Comparison of ENCODE assay signal across 23 cellular contexts in the genomic region with DNA sequence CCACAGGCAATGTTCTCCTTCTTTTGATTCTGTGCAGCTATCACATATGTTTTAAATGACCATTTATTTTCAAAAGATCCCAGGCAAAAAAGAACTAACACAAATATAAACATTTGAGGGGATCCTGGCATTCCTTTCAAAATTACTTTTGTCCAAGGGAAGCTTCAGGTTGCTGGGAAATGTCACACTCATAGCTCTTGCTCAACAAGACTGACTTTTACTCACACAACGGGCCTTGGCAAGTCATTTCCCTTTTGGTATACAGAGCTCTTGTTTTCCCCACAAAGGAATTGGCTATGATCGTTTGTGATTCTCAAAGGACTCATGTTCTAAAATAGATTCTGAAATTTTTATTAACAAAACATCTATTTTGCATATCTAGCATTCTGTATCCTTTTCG. TPM values are rescaled to one million over a fixed set of nuclear protein-coding genes. Genes with fewer than 3 reads are reported as not detected.
DNase-seq lines count a peak whose midpoint lies in the region; FAIRE-seq and TF ChIP-seq lines count a peak whose summit lies in the region.
"Had no signal": no experiment of that assay in that cellular context is flagged by ENCODE, and none has a peak within 500 bp of the region (broad histone marks: within the 10 kb centered on the region; RNA-seq: fewer than 3 reads in every experiment).

No MANE protein-coding gene starts in this region.

- no peak overlapping the region for H2AFZ ChIP-seq in keratinocyte (ENCODE audit: control insufficient read depth, low read length)

- no peaks in the 10 kb centered on the region for H3K9me1 ChIP-seq in keratinocyte (ENCODE audit: control insufficient read depth, extremely low read depth, insufficient read depth, low read length)

- H3K9me3 ChIP-seq in SJSA1 (replicated peaks): no peaks in the 10 kb centered on the region
- H3K9me3 ChIP-seq in keratinocyte (ENCODE audit: control insufficient read depth, low read depth, low read length): no peaks in the 10 kb centered on the region
- no peaks in the 10 kb centered on the region for H3K9me3 ChIP-seq in endodermal cell (ENCODE audit: control insufficient read depth, low read length)
- H3K9me3 ChIP-seq: adrenal gland, sigmoid colon, tibial nerve had no signal

- DNase-seq in EH (ENCODE audit: low read depth): peak; percentile 81
- DNase-seq in SJSA1 (ENCODE audit: low read depth in 1 of 2, low spot score in 2 of 2): peak in 1 of 2 experiments; percentile 74
- DNase-seq in epithelial cell of esophagus (ENCODE audit: low read depth): peak; percentile 79
- peak; percentile 5 for DNase-seq in keratinocyte (ENCODE audit: low read depth, low spot score)
- DNase-seq in endodermal cell: no peak
- DNase-seq in NCI-H128 (lab: John Stamatoyannopoulos, UW; ENCODE audit: unreplicated experiment): no peak
- DNase-seq in SKM-1 (lab: John Stamatoyannopoulos, UW; ENCODE audit: unreplicated experiment): no peak
- DNase-seq in HuH-7.5 (ENCODE audit: low spot score): no peak
- DNase-seq: activated CD8-positive, alpha-beta T cell treated with anti-CD3 and anti-CD28 coated beads, Interleukin-2, amount 10 ng/mL, durations not matched to agents 7 days and 5 days; activated gamma-delta T cell; adrenal gland; CD4-positive, CD25-positive, alpha-beta regulatory T cell; kidney; NCI-H146; NK-92 treated with Interleukin-12 subunit alpha and Interleukin-12 subunit beta, amount 100 ng/mL, for 24 hours; SIG-M5; sigmoid colon; T-helper 1 cell had no signal

- FAIRE-seq in keratinocyte (lab: Jason Lieb, UNC): peak; percentile 77
- FAIRE-seq: GM19239, kidney, TTC549 had no signal

- H3K27ac ChIP-seq in SJSA1: peak overlapping the region; percentile 56
- H3K27ac ChIP-seq in keratinocyte (ENCODE audit: control insufficient read depth, insufficient read depth, low read length): no peak overlapping the region
- no peak overlapping the region for H3K27ac ChIP-seq in endodermal cell (ENCODE audit: low read depth, low read length)
- H3K27ac ChIP-seq: adrenal gland, sigmoid colon had no signal

- H4K20me1 ChIP-seq in keratinocyte (ENCODE audit: control insufficient read depth, extremely low read depth, insufficient read depth, low read length): no peaks in the 10 kb centered on the region

- no peaks in the 10 kb centered on the region for H3K79me2 ChIP-seq in keratinocyte (ENCODE audit: control insufficient read depth, insufficient read depth, low read length)

- H3K27me3 ChIP-seq in SJSA1 (replicated peaks) (no peaks in the 10 kb centered on the region), keratinocyte (ENCODE audit: control insufficient read depth, extremely low read depth, insufficient read depth, low read length) (no peaks in the 10 kb centered on the region), endodermal cell (ENCODE audit: control insufficient read depth, insufficient read depth, low read length, poor library complexity, severe bottlenecking) (peaks cover 35% of the 10 kb centered on the region)
- H3K27me3 ChIP-seq: adrenal gland had no signal

- no peaks in the 10 kb centered on the region for H3K9me3 Mint-ChIP-seq in endodermal cell
- H3K9me3 Mint-ChIP-seq: stimulated activated naive CD8-positive, alpha-beta T cell treated with anti-CD3 and anti-CD28 coated beads, Interleukin-15, Interleukin-2, amounts not matched to agents 100 ng/mL and 50 ng/mL, for 24 hours had no signal

- no peak overlapping the region for H3K4me2 ChIP-seq in keratinocyte (ENCODE audit: control insufficient read depth, extremely low read depth, insufficient read depth, low read depth, low read length)

- H3K27me3 Mint-ChIP-seq in endodermal cell (ENCODE audit: insufficient read depth): peaks cover 61% of the 10 kb centered on the region

- peaks cover 16% of the 10 kb centered on the region for H3K4me1 Mint-ChIP-seq in endodermal cell

- 90% methylated on average over 2 to 3 of the region's 3 CpGs for WGBS in endodermal cell (ENCODE audit: insufficient coverage in 1 of 2, insufficient read length in 1 of 2), 2 experiments

- H3K4me3 ChIP-seq in SJSA1 (no peak overlapping the region), epithelial cell of esophagus (ENCODE audit: low read length) (no peak overlapping the region), keratinocyte (ENCODE audit: control insufficient read depth in 2 of 3, extremely low read depth in 1 of 3, insufficient read depth in 2 of 3, low read depth in 1 of 3, low read length in 3 of 3) (no peak overlapping the region), endodermal cell (ENCODE audit: low read length) (no peak overlapping the region)
- H3K4me3 ChIP-seq: adrenal gland, sigmoid colon, tibial nerve had no signal

- no peaks in the 10 kb centered on the region for H3K36me3 Mint-ChIP-seq in endodermal cell (ENCODE audit: low read depth)
- H3K36me3 Mint-ChIP-seq: CD4-positive, CD25-positive, alpha-beta regulatory T cell had no signal

- H3K27ac Mint-ChIP-seq in endodermal cell: no peak overlapping the region
- H3K27ac Mint-ChIP-seq: activated CD8-positive, alpha-beta T cell treated with anti-CD3 and anti-CD28 coated beads, Interleukin-2, amount 10 ng/mL, durations not matched to agents 7 days and 5 days; CD4-positive, CD25-positive, alpha-beta regulatory T cell; progenitor cell of endocrine pancreas; stimulated activated naive CD8-positive, alpha-beta T cell treated with anti-CD3 and anti-CD28 coated beads, Interleukin-15, Interleukin-2, amounts not matched to agents 100 ng/mL and 50 ng/mL, for 24 hours had no signal

- TF ChIP-seq CTCF in epithelial cell of esophagus (IDR thresholded peaks at IDR 0.05; ENCODE audit: insufficient read depth, low read depth, low read length, missing control alignments) (no peak), keratinocyte (optimal IDR thresholded peaks at IDR 0.05 in 1 of 3, IDR thresholded peaks at IDR 0.05 in 1 of 3, conservative IDR thresholded peaks at IDR 0.05 in 1 of 3; ENCODE audit: extremely low read depth in 1 of 3, insufficient read depth in 2 of 3, low read length in 3 of 3) (no peak), endodermal cell (conservative IDR thresholded peaks at IDR 0.05) (no peak)

- H3K9ac ChIP-seq in keratinocyte (ENCODE audit: control insufficient read depth, extremely low read depth, insufficient read depth, low read length) (no peak overlapping the region), endodermal cell (ENCODE audit: extremely low read depth, low read length, poor library complexity, severe bottlenecking) (no peak overlapping the region)

- H3K4me3 Mint-ChIP-seq in endodermal cell: no peak overlapping the region
- H3K4me3 Mint-ChIP-seq: activated CD8-positive, alpha-beta T cell treated with anti-CD3 and anti-CD28 coated beads, Interleukin-2, amount 10 ng/mL, durations not matched to agents 7 days and 5 days; CD4-positive, CD25-positive, alpha-beta regulatory T cell; stimulated activated naive CD8-positive, alpha-beta T cell treated with anti-CD3 and anti-CD28 coated beads, Interleukin-15, Interleukin-2, amounts not matched to agents 100 ng/mL and 50 ng/mL, for 24 hours had no signal

- dilution Hi-C loops in keratinocyte (cut with MboI; ENCODE audit: extremely low pct_ligation_motif_present, low sequenced_read_pairs): no loop called here

- peaks cover 7% of the 10 kb centered on the region for H3K36me3 ChIP-seq in SJSA1
- H3K36me3 ChIP-seq in keratinocyte (ENCODE audit: control insufficient read depth in 2 of 2, extremely low read depth in 1 of 2, insufficient read depth in 2 of 2, low read length in 2 of 2): no peaks in the 10 kb centered on the region
- H3K36me3 ChIP-seq in endodermal cell (ENCODE audit: control insufficient read depth, insufficient read depth, low read length): no peaks in the 10 kb centered on the region
- H3K36me3 ChIP-seq: adrenal gland, sigmoid colon, tibial nerve had no signal

- H3K4me1 ChIP-seq in SJSA1 (replicated peaks) (peaks cover 73% of the 10 kb centered on the region), keratinocyte (ENCODE audit: control insufficient read depth, extremely low read depth, insufficient read depth, low read length) (peaks cover 38% of the 10 kb centered on the region), endodermal cell (ENCODE audit: control insufficient read depth, insufficient read depth, low read length) (no peaks in the 10 kb centered on the region)
- H3K4me1 ChIP-seq: adrenal gland had no signal

RNA-seq across cellular contexts. Expression of a gene that starts 4.5 kb away (rescaled TPM):
- total RNA-seq in SJSA1 (2014; rRNA removed; shearing (Covaris generic)): 18.2 and 35.7 TPM in 2 replicates
- polyA plus RNA-seq in keratinocyte: 2.3 to 8.1 TPM (median 3.6 TPM) in 3 replicates
- 3.6 TPM for polyA plus RNA-seq in keratinocyte (2011; ENCODE audit: low read depth)
- 3.4 and 3.5 TPM in 2 replicates for polyA plus RNA-seq in keratinocyte (2011; cell fraction: cytosol; rRNA removed)
- 6.8 and 6.9 TPM in 2 replicates for polyA plus RNA-seq in keratinocyte (2011; cell fraction: nucleus; rRNA removed)
- 0.08 and 10.0 TPM in 2 replicates for polyA plus RNA-seq in keratinocyte (2012; ENCODE audit: low replicate concordance)
- 1.1 to 4.2 TPM (median 3.0 TPM) in 3 replicates for polyA minus RNA-seq in keratinocyte
- polyA minus RNA-seq in keratinocyte (2011; cell fraction: cytosol; rRNA and poly(A)+ RNA removed): 6.9 TPM
- polyA minus RNA-seq in keratinocyte (2011; cell fraction: nucleus; rRNA and poly(A)+ RNA removed): 5.3 and 14.3 TPM in 2 replicates
- total RNA-seq in endodermal cell: 1 to 10 TPM in 1 of 2 donors, under 1 TPM in 1; 0.49 to 1.1 TPM
- 5.6 TPM for polyA plus RNA-seq in endodermal cell (2013, experiment 1 of 2)
- polyA plus RNA-seq in endodermal cell (2013, experiment 2 of 2): 8.2 TPM
- total RNA-seq: activated CD8-positive, alpha-beta T cell treated with anti-CD3 and anti-CD28 coated beads, Interleukin-2, amount 10 ng/mL, durations not matched to agents 7 days and 5 days had no signal

Comparison
In these comparisons a context has a peak if more than half of its experiments do, and no peak if none do; other contexts are left out.
1. DNase-seq: peak in EH (single experiment), epithelial cell of esophagus (single experiment) and keratinocyte (single experiment); none in endodermal cell (single experiment), NCI-H128 (single experiment), SKM-1 (single experiment) and HuH-7.5 (single experiment).